8 cellular contexts compared by ENCODE assay signal in the genomic region with DNA sequence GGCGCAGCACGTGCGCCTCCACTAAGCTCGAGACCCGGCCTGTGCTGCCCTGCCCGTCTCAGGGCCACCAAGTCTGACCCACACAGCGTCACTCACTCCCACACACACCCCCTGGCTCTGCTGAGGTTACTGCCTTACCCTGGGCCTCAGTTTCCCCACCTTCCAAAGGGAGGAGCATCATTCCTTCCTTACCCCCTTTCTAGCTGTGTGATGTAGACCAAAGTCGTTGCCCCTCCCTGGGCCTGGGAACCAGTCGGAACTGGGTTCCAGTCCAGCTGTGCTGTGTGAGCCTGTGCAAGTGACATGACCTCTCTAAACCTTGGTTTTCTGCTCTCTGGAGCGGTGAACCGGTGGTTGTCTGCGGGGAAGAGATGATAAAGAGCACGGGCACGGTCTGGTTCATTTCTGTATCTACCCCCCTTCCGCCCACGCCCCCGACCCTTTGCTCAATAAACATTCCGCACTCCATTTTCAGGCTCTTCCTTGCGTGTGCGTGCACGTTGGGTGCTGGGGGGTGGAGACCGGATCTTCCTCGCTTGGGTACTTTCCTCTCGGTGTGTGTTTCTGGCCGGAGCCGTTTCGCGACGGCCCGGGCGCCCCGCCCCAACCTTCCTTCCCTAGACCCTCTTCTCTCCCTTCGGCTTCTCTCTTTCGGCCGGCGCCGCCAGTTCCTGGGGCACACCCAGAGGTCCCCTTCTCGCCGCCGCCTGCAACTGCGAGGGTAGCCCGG. TPM values are rescaled to one million over a fixed set of nuclear protein-coding genes. Genes with fewer than 3 reads are reported as not detected.
DNase-seq lines count a peak whose midpoint lies in the region; ATAC-seq and TF ChIP-seq lines count a peak whose summit lies in the region.

A gene with protein sequence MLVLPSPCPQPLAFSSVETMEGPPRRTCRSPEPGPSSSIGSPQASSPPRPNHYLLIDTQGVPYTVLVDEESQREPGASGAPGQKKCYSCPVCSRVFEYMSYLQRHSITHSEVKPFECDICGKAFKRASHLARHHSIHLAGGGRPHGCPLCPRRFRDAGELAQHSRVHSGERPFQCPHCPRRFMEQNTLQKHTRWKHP (plus strand): TSS at position 647 of the 730 bp plus-strand sequence. CDS start 923 bp downstream, outside the sequence.

- peak within 1 kb of the TSS; percentile 93 for H3K4me3 Mint-ChIP-seq in activated CD4-positive, alpha-beta T cell treated with anti-CD3 and anti-CD28 coated beads for 36 hours

- H3K27me3 Mint-ChIP-seq in activated CD4-positive, alpha-beta T cell treated with anti-CD3 and anti-CD28 coated beads for 36 hours: no peaks in the 10 kb centered on the region

- DNase-seq in DMS79 (lab: John Stamatoyannopoulos, UW) (peak; percentile 17), NCI-H510A (lab: John Stamatoyannopoulos, UW) (peak; percentile 43), choroid plexus epithelial cell (ENCODE audit: low read depth) (peak; percentile 82), kidney tubule cell (ENCODE audit: low spot score) (peak; percentile 84)
- peak; percentile 91 for DNase-seq in activated CD4-positive, alpha-beta T cell treated with anti-CD3 and anti-CD28 coated beads for 36 hours
- peak; percentile 78 to 79 for DNase-seq in stimulated activated CD4-positive, alpha-beta T cell treated with anti-CD3 and anti-CD28 coated beads, Interleukin-15, amount 100 ng/mL, for 48 hours (ENCODE audit: low read depth in 2 of 2)

- peaks cover 49% of the 10 kb centered on the region for H3K36me3 Mint-ChIP-seq in activated CD4-positive, alpha-beta T cell treated with anti-CD3 and anti-CD28 coated beads for 36 hours (ENCODE audit: low read depth)

- CTCF ChIA-PET in activated CD4-positive, alpha-beta T cell treated with anti-CD3 and anti-CD28 coated beads for 36 hours (lab: Charles Lee): interaction anchor here (1.2 to 1.9 kb wide), 5 partner anchors 10 to 14 kb away, joined by 3 to 16 read pairs (median 7); a partner anchor contains a TSS

- peak within 1 kb of the TSS; percentile 99 for H3K27ac Mint-ChIP-seq in activated CD4-positive, alpha-beta T cell treated with anti-CD3 and anti-CD28 coated beads for 36 hours

- peak; percentile 32 for ATAC-seq in HG02642 (IDR thresholded peaks at IDR 0.05; ENCODE audit: poor library complexity, unreplicated experiment)
- peak; percentile 55 for ATAC-seq in activated CD4-positive, alpha-beta T cell treated with anti-CD3 and anti-CD28 coated beads for 36 hours
- ATAC-seq in HG03025 (IDR thresholded peaks at IDR 0.05; ENCODE audit: low FRiP score, unreplicated experiment): no peak

- POLR2A ChIA-PET in activated CD4-positive, alpha-beta T cell treated with anti-CD3 and anti-CD28 coated beads for 36 hours (lab: Charles Lee): interaction anchor here (1.0 to 1.7 kb wide), 2 partner anchors 11 to 304 kb away, joined by 4 to 5 read pairs; a partner anchor contains a TSS

- TF ChIP-seq CTCF in choroid plexus epithelial cell (conservative IDR thresholded peaks at IDR 0.05; ENCODE audit: low read depth, low read length): no peak

- no peaks in the 10 kb centered on the region for H3K9me3 Mint-ChIP-seq in activated CD4-positive, alpha-beta T cell treated with anti-CD3 and anti-CD28 coated beads for 36 hours (ENCODE audit: low read depth)

- peak within 1 kb of the TSS; percentile 81 for H3K4me3 ChIP-seq in choroid plexus epithelial cell (ENCODE audit: low read depth, low read length)

- peaks cover 46% of the 10 kb centered on the region for H3K4me1 Mint-ChIP-seq in activated CD4-positive, alpha-beta T cell treated with anti-CD3 and anti-CD28 coated beads for 36 hours

- intact Hi-C loops in activated CD4-positive, alpha-beta T cell treated with anti-CD3 and anti-CD28 coated beads for 36 hours (cut with DNase I, micrococcal nuclease): loop anchor here (1.0 to 5.0 kb wide), 13 partner anchors 8 to 1181 kb away; a partner anchor contains a TSS

RNA-seq across cellular contexts. Expression of the gene that starts here (rescaled TPM):
- total RNA-seq in activated CD4-positive, alpha-beta T cell treated with anti-CD3 and anti-CD28 coated beads for 36 hours: 10 to 100 TPM; 18.9 to 26.9 TPM

Comparison
In these comparisons a context has a peak if more than half of its experiments do, and no peak if none do; other contexts are left out.
1. DNase-seq: peak in every context shown above with its lines; median percentile 91 in activated CD4-positive, alpha-beta T cell treated with anti-CD3 and anti-CD28 coated beads for 36 hours; 84 in kidney tubule cell; 82 in choroid plexus epithelial cell; 78 in stimulated activated CD4-positive, alpha-beta T cell treated with anti-CD3 and anti-CD28 coated beads, Interleukin-15, amount 100 ng/mL, for 48 hours; 43 in NCI-H510A; 17 in DMS79.